ENCODE assay signal across 17 cellular contexts in the genomic region with DNA sequence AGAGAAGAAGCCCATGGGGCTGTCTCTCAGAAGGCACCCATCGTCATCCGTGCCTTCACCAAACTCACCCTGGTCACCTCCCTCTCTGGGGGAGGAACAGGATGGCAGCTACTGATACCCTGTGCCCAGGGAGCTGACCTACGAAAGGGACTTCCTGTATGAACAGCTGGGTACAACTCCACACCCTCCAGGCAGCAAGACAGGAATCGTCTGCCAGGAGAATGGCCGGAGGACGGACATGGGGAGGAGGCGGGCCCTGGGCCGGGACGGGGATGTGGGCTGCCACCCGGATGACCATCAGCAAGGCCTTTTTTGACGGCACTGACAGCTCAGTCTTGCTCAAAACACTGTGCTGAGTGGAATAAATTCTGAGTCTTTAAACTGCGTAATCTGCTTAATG.
DNase-seq lines count a peak whose midpoint lies in the region; ATAC-seq and TF ChIP-seq lines count a peak whose summit lies in the region.
"Had no signal": no experiment of that assay in that cellular context is flagged by ENCODE, and none has a peak within 500 bp of the region (broad histone marks: within the 10 kb centered on the region; RNA-seq: fewer than 3 reads in every experiment).

No MANE protein-coding gene starts in this region.

- in situ Hi-C loops in transverse colon (cut with MboI; ENCODE audit: low pct_ligation_motif_present in 1 of 4, low pct_unique_long_range_greater_than_20kb in 1 of 4, low sequenced_read_pairs in 3 of 4) = no loop called here

- H3K27me3 Mint-ChIP-seq in activated T-cell treated with anti-CD3 and anti-CD28 coated beads, Interleukin-2, amount 50 U/mL, for 24 hours = no peaks in the 10 kb centered on the region
- H3K27me3 Mint-ChIP-seq in activated T-cell treated with anti-CD3 and anti-CD28 coated beads, Interleukin-2, amount 50 U/mL, for 4 hours (ENCODE audit: low read depth) = no peaks in the 10 kb centered on the region
- H3K27me3 Mint-ChIP-seq: CD4-positive, alpha-beta memory T cell had no signal

- no peaks in the 10 kb centered on the region for H3K9me3 Mint-ChIP-seq in activated T-cell treated with anti-CD3 and anti-CD28 coated beads, Interleukin-2, amount 50 U/mL, for 24 hours
- H3K9me3 Mint-ChIP-seq in activated T-cell treated with anti-CD3 and anti-CD28 coated beads, Interleukin-2, amount 50 U/mL, for 4 hours = no peaks in the 10 kb centered on the region
- H3K9me3 Mint-ChIP-seq: GM23338 had no signal

- no peak overlapping the region for H3K27ac Mint-ChIP-seq in activated T-cell treated with anti-CD3 and anti-CD28 coated beads, Interleukin-2, amount 50 U/mL, for 24 hours
- H3K27ac Mint-ChIP-seq: GM23338 had no signal

- no peak for TF ChIP-seq POLR2A in adrenal gland (IDR thresholded peaks at IDR 0.05)
- TF ChIP-seq POLR2A in transverse colon (IDR thresholded peaks at IDR 0.05) = no peak

- H3K4me3 ChIP-seq in adrenal gland (no peak overlapping the region), transverse colon (no peak overlapping the region)
- H3K4me3 ChIP-seq: GM23338, lung, testis had no signal

- no peaks in the 10 kb centered on the region for H3K27me3 ChIP-seq in adrenal gland
- no peaks in the 10 kb centered on the region for H3K27me3 ChIP-seq in transverse colon
- H3K27me3 ChIP-seq: testis had no signal

- H3K36me3 ChIP-seq in adrenal gland (replicated peaks in 1 of 2) (peaks cover 0 to 27% of the 10 kb centered on the region in 2 donors), transverse colon (peaks cover 0 to 11% (median 0%) of the 10 kb centered on the region in 4 donors)
- H3K36me3 ChIP-seq: WERI-Rb-1 had no signal

- WGBS in adrenal gland, 4 donors = 80 to 88% (median 86%) methylated on average over 7 to 12 of the region's 12 CpGs
- WGBS in transverse colon (ENCODE audit: low coverage in 1 of 2), 2 donors = 72 to 80% methylated on average over 1 to 12 of the region's 12 CpGs

- intact Hi-C loops in adrenal gland (cut with DNase I) (no loop called here), transverse colon (cut with DNase I; ENCODE audit: low total_unique reads) (no loop called here)

- TF ChIP-seq EP300 in transverse colon (IDR thresholded peaks at IDR 0.05; ENCODE audit: low read depth) = no peak

- DNase-seq in activated T-cell treated with anti-CD3 and anti-CD28 coated beads, Interleukin-2, amount 50 U/mL, for 24 hours = peak; percentile 23
- no peak for DNase-seq in activated T-cell treated with anti-CD3 and anti-CD28 coated beads, Interleukin-2, amount 50 U/mL, for 4 hours
- DNase-seq in adrenal gland (peak in 5 of 7 donors; percentile 10 to 59 (median 13)), lung microvascular endothelial cell (ENCODE audit: low read depth in 2 of 2) (peak; percentile 17 to 19), transverse colon (no peak), RKO (ENCODE audit: low spot score) (no peak), DMS79 (lab: John Stamatoyannopoulos, UW) (no peak), NCI-H187 treated with DMSO at 0.1 percent for 48 hours (lab: John Stamatoyannopoulos, UW) (no peak)
- DNase-seq: CD4-positive, alpha-beta memory T cell; EL; NCI-H146; NCI-H446; OCI-M1; testis had no signal

- ATAC-seq in activated T-cell treated with anti-CD3 and anti-CD28 coated beads, Interleukin-2, amount 50 U/mL, for 4 hours = no peak

- H3K4me3 Mint-ChIP-seq in activated T-cell treated with anti-CD3 and anti-CD28 coated beads, Interleukin-2, amount 50 U/mL, for 24 hours = no peak overlapping the region
- H3K4me3 Mint-ChIP-seq in activated T-cell treated with anti-CD3 and anti-CD28 coated beads, Interleukin-2, amount 50 U/mL, for 4 hours = no peak overlapping the region
- H3K4me3 Mint-ChIP-seq: CD4-positive, alpha-beta memory T cell; GM23338 had no signal

- H3K27ac ChIP-seq in adrenal gland (no peak overlapping the region), transverse colon (peak overlapping the region in 3 of 4 donors; percentile 11 to 34 (median 28))
- H3K27ac ChIP-seq: testis, WERI-Rb-1 had no signal

- H3K36me3 Mint-ChIP-seq in activated T-cell treated with anti-CD3 and anti-CD28 coated beads, Interleukin-2, amount 50 U/mL, for 24 hours (ENCODE audit: low read depth) = peaks cover 81% of the 10 kb centered on the region
- peaks cover 52% of the 10 kb centered on the region for H3K36me3 Mint-ChIP-seq in activated T-cell treated with anti-CD3 and anti-CD28 coated beads, Interleukin-2, amount 50 U/mL, for 4 hours (ENCODE audit: insufficient read depth)

- no peak for TF ChIP-seq CTCF in adrenal gland (IDR thresholded peaks at IDR 0.05)
- no peak for TF ChIP-seq CTCF in transverse colon (IDR thresholded peaks at IDR 0.05)

- H3K4me1 ChIP-seq in adrenal gland (replicated peaks in 1 of 2) = no peaks in the 10 kb centered on the region
- H3K4me1 ChIP-seq in transverse colon = peaks cover 0 to 11% (median 8%) of the 10 kb centered on the region in 4 donors
- H3K4me1 ChIP-seq: testis had no signal

- H3K4me1 Mint-ChIP-seq in activated T-cell treated with anti-CD3 and anti-CD28 coated beads, Interleukin-2, amount 50 U/mL, for 24 hours (ENCODE audit: low read depth) = no peaks in the 10 kb centered on the region
- peaks cover 2% of the 10 kb centered on the region for H3K4me1 Mint-ChIP-seq in activated T-cell treated with anti-CD3 and anti-CD28 coated beads, Interleukin-2, amount 50 U/mL, for 4 hours (ENCODE audit: low read depth)

- H3K9me3 ChIP-seq in adrenal gland (replicated peaks in 1 of 3) (no peaks in the 10 kb centered on the region), transverse colon (no peaks in the 10 kb centered on the region)
- H3K9me3 ChIP-seq: testis had no signal

Comparison
In these comparisons a context has a peak if more than half of its experiments do, and no peak if none do; other contexts are left out.
1. DNase-seq: peak in activated T-cell treated with anti-CD3 and anti-CD28 coated beads, Interleukin-2, amount 50 U/mL, for 24 hours (single experiment), adrenal gland (5 of 7) and lung microvascular endothelial cell (2 of 2); none in activated T-cell treated with anti-CD3 and anti-CD28 coated beads, Interleukin-2, amount 50 U/mL, for 4 hours (single experiment), transverse colon (single experiment), RKO (single experiment), DMS79 (single experiment) and NCI-H187 treated with DMSO at 0.1 percent for 48 hours (single experiment).
2. H3K27ac ChIP-seq: peak in transverse colon (3 of 4); none in adrenal gland (0 of 5).